ENCODE assay signal across 2 cellular contexts in genomic region chr17:5416886-5417285, GRCh38.
TF ChIP-seq lines count a peak whose summit lies in the region.

No MANE protein-coding gene starts in this region.

TF ChIP-seq in HepG2, 621 proteins besides CTCF, POLR2A, EP300 and RAD21:
- TF ChIP-seq ZFP82 (CRISPR knock-in tag; IDR thresholded peaks at IDR 0.05; ENCODE audit: borderline replicate concordance) (no peak), TCF7 (IDR thresholded peaks at IDR 0.05; ENCODE audit: low read depth) (no peak), ZNF354B (CRISPR knock-in tag; IDR thresholded peaks at IDR 0.05) (no peak), ZMYM4 (CRISPR knock-in tag; IDR thresholded peaks at IDR 0.05) (no peak), NFRKB (IDR thresholded peaks at IDR 0.05) (no peak), ZFP1 (CRISPR knock-in tag; IDR thresholded peaks at IDR 0.05) (no peak), ZNF589 (CRISPR knock-in tag; conservative IDR thresholded peaks at IDR 0.05) (no peak), ZNF256 (CRISPR knock-in tag; conservative IDR thresholded peaks at IDR 0.05) (no peak), ZNF563 (CRISPR knock-in tag; IDR thresholded peaks at IDR 0.05) (no peak), ZNF720 (CRISPR knock-in tag; IDR thresholded peaks at IDR 0.05) (no peak), ZNF17 (CRISPR knock-in tag; IDR thresholded peaks at IDR 0.05) (no peak), MIER2 (CRISPR knock-in tag; IDR thresholded peaks at IDR 0.05) (no peak), MED8 (CRISPR knock-in tag; IDR thresholded peaks at IDR 0.05; ENCODE audit: insufficient replicate concordance) (no peak), ARNT2 (CRISPR knock-in tag; IDR thresholded peaks at IDR 0.05; ENCODE audit: low read depth) (no peak), FOXJ3 (CRISPR knock-in tag; IDR thresholded peaks at IDR 0.05; ENCODE audit: borderline replicate concordance) (no peak)
- TF ChIP-seq, protein P1, sequence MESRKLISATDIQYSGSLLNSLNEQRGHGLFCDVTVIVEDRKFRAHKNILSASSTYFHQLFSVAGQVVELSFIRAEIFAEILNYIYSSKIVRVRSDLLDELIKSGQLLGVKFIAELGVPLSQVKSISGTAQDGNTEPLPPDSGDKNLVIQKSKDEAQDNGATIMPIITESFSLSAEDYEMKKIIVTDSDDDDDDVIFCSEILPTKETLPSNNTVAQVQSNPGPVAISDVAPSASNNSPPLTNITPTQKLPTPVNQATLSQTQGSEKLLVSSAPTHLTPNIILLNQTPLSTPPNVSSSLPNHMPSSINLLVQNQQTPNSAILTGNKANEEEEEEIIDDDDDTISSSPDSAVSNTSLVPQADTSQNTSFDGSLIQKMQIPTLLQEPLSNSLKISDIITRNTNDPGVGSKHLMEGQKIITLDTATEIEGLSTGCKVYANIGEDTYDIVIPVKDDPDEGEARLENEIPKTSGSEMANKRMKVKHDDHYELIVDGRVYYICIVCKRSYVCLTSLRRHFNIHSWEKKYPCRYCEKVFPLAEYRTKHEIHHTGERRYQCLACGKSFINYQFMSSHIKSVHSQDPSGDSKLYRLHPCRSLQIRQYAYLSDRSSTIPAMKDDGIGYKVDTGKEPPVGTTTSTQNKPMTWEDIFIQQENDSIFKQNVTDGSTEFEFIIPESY (CRISPR knock-in tag; IDR thresholded peaks at IDR 0.05), result no peak

TF ChIP-seq in WTC11, 78 proteins besides CTCF, POLR2A, EP300 and RAD21:
- TF ChIP-seq ELF4 (CRISPR knock-in tag; IDR thresholded peaks at IDR 0.05; ENCODE audit: low read depth) (no peak), STAT6 (CRISPR knock-in tag; conservative IDR thresholded peaks at IDR 0.05; ENCODE audit: low read depth) (no peak), ZNF263 (CRISPR knock-in tag; IDR thresholded peaks at IDR 0.05; ENCODE audit: low read depth) (no peak), SMAD3 (CRISPR knock-in tag; IDR thresholded peaks at IDR 0.05; ENCODE audit: borderline replicate concordance) (no peak), NFATC4 (CRISPR knock-in tag; IDR thresholded peaks at IDR 0.05) (no peak), ESRRA (CRISPR knock-in tag; IDR thresholded peaks at IDR 0.05; ENCODE audit: borderline replicate concordance) (no peak), JAZF1 (CRISPR knock-in tag; IDR thresholded peaks at IDR 0.05) (no peak), SOX15 (CRISPR knock-in tag; IDR thresholded peaks at IDR 0.05) (no peak)
